In the genomic region with DNA sequence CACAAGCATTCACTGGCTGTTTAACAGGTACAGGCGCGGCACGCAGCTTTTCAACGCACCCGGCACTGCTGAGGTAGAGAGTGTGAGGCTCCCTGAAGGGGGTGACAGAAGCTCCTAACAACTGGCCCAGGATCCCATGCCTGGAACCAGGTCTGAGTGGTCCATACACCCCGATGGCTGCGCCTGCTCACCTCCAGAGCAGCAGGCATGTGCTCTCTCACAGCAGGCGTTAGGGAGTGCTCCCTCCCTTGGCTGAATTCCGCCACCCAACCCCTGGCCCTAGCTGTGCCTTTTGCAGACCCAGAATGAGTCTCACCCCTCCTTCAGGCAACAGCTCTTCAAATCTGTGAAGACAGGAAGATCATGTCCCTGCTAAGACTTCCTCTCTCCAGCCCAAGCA, we compare ENCODE assay signal across 22 cellular contexts.
"Had no signal": no experiment of that assay in that cellular context is flagged by ENCODE, and none has a peak within 500 bp of the region (broad histone marks: within the 10 kb centered on the region; RNA-seq: fewer than 3 reads in every experiment).

No MANE protein-coding gene starts in this region.

- H3K27ac ChIP-seq: ascending aorta, brain microvascular endothelial cell, left ventricle myocardium inferior, pancreas, tibial artery had no signal

- DNase-seq: activated CD4-positive, alpha-beta memory T cell treated with anti-CD3 and anti-CD28 coated beads for 36 hours; activated CD4-positive, alpha-beta T cell treated with anti-CD3 and anti-CD28 coated beads for 4 hours; activated CD4-positive, CD25-positive, alpha-beta regulatory T cell; activated gamma-delta T cell; activated naive CD4-positive, alpha-beta T cell treated with anti-CD3 and anti-CD28 coated beads, Interleukin-2, amount 50 U/mL, for 16 hours; activated T-cell treated with anti-CD3 and anti-CD28 coated beads, Interleukin-2, amount 50 U/mL, for 72 hours; brain microvascular endothelial cell; caudate nucleus; effector CD4-positive, alpha-beta T cell; foreskin melanocyte; left ventricle myocardium inferior; midbrain; pancreas; right cardiac atrium; stimulated activated CD4-positive, alpha-beta T cell treated with anti-CD3 and anti-CD28 coated beads, Interleukin-12 subunit alpha, Interleukin-12 subunit beta, amount 100 ng/mL, for 4 hours; stimulated activated CD4-positive, alpha-beta T cell treated with anti-CD3 and anti-CD28 coated beads, Interleukin-4, amount 100 ng/mL, for 4 hours; stimulated activated naive CD8-positive, alpha-beta T cell treated with anti-CD3 and anti-CD28 coated beads, Interleukin-15, amount 100 ng/mL, for 72 hours; T-helper 1 cell; tibial artery had no signal

- H3K27ac Mint-ChIP-seq: activated CD4-positive, alpha-beta memory T cell treated with anti-CD3 and anti-CD28 coated beads for 36 hours; activated T-cell treated with anti-CD3 and anti-CD28 coated beads, Interleukin-2, amount 50 U/mL, for 72 hours; dendritic cell treated with granulocyte-macrophage colony-stimulating factor and Interleukin-4, amounts not matched to agents 40 ng/mL and 50 ng/mL, for 4 days; nephron; stimulated activated naive CD8-positive, alpha-beta T cell treated with anti-CD3 and anti-CD28 coated beads, Interleukin-15, amount 100 ng/mL, for 72 hours had no signal

- H3K4me3 ChIP-seq: ascending aorta, left ventricle myocardium inferior, pancreas, tibial artery had no signal

- H3K9me3 Mint-ChIP-seq: activated CD4-positive, alpha-beta memory T cell treated with anti-CD3 and anti-CD28 coated beads for 36 hours; activated T-cell treated with anti-CD3 and anti-CD28 coated beads, Interleukin-2, amount 50 U/mL, for 72 hours; dendritic cell treated with granulocyte-macrophage colony-stimulating factor and Interleukin-4, amounts not matched to agents 40 ng/mL and 50 ng/mL, for 4 days; nephron; stimulated activated naive CD8-positive, alpha-beta T cell treated with anti-CD3 and anti-CD28 coated beads, Interleukin-15, amount 100 ng/mL, for 72 hours had no signal

- H3K27me3 Mint-ChIP-seq: activated CD4-positive, alpha-beta memory T cell treated with anti-CD3 and anti-CD28 coated beads for 36 hours; dendritic cell treated with granulocyte-macrophage colony-stimulating factor and Interleukin-4, amounts not matched to agents 40 ng/mL and 50 ng/mL, for 4 days; stimulated activated naive CD8-positive, alpha-beta T cell treated with anti-CD3 and anti-CD28 coated beads, Interleukin-15, amount 100 ng/mL, for 72 hours had no signal

- ATAC-seq: activated T-cell treated with anti-CD3 and anti-CD28 coated beads, Interleukin-2, amount 50 U/mL, for 72 hours; pancreas; stimulated activated naive CD8-positive, alpha-beta T cell treated with anti-CD3 and anti-CD28 coated beads, Interleukin-15, amount 100 ng/mL, for 72 hours had no signal

- H3K4me3 Mint-ChIP-seq: activated CD4-positive, alpha-beta memory T cell treated with anti-CD3 and anti-CD28 coated beads for 36 hours; activated T-cell treated with anti-CD3 and anti-CD28 coated beads, Interleukin-2, amount 50 U/mL, for 72 hours; dendritic cell treated with granulocyte-macrophage colony-stimulating factor and Interleukin-4, amounts not matched to agents 40 ng/mL and 50 ng/mL, for 4 days; nephron; stimulated activated naive CD8-positive, alpha-beta T cell treated with anti-CD3 and anti-CD28 coated beads, Interleukin-15, amount 100 ng/mL, for 72 hours had no signal

- H3K27me3 ChIP-seq: ascending aorta, brain microvascular endothelial cell, pancreas, tibial artery had no signal

- H3K9me3 ChIP-seq: ascending aorta, left ventricle myocardium inferior, pancreas, tibial artery had no signal

- H3K4me1 ChIP-seq: ascending aorta, tibial artery had no signal
